In the genomic region with DNA sequence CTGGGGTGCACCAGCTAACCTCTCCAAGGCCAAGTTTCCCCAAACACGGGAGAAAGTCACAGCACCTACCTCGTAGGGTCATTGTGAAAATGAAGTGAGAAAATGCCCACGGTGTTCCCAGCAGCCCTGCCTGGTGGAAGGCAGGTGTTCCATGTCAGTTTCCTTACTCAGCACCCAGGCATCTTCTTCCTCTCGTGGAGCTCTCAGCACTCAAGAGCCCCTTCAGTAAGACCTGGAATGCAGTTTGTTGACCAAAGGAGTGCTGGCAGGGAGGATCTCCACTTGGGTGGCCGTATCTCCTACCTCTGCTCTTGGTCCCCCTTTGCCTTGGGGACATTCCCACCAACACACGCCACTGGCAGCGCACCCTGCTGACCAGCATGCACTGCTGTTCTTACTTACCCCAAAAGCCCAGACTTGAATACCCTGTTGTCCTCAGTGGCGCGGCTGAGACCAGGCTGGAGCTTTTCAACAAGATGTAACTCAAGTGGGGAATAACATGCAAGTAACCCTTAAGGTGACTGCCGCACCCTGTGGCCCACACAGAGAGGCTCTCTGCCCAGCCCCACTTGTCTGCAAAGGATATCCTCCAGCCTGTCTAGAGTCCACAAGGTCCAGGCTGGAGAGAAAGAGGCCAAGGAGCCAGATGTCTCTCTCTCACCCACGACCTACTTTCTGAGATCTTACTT, we compare ENCODE assay signal across 16 cellular contexts.
A peak's percentile ranks its signal among the peaks of the same experiment; 100 is the strongest.
DNase-seq lines count a peak whose midpoint lies in the region; ATAC-seq and TF ChIP-seq lines count a peak whose summit lies in the region.
"Had no signal": no experiment of that assay in that cellular context is flagged by ENCODE, and none has a peak within 500 bp of the region (broad histone marks: within the 10 kb centered on the region; RNA-seq: fewer than 3 reads in every experiment).

No MANE protein-coding gene starts in this region.

- no peak overlapping the region for H3K4me3 ChIP-seq in breast epithelium
- no peak overlapping the region for H3K4me3 ChIP-seq in left lung
- H3K4me3 ChIP-seq in upper lobe of right lung: no peak overlapping the region
- H3K4me3 ChIP-seq: GM23248 had no signal

- DNase-seq in breast epithelium (ENCODE audit: low spot score in 2 of 2) (no peak), MCF 10A (ENCODE audit: unreplicated experiment) (no peak), left lung (peak in 1 of 2 donors; percentile 55), mesothelial cell of epicardium (ENCODE audit: low spot score in 2 of 2, unreplicated experiment in 2 of 2) (no peak), upper lobe of right lung (no peak), NCI-H774 (lab: John Stamatoyannopoulos, UW) (no peak), NCI-H2107 (lab: John Stamatoyannopoulos, UW) (no peak), HK-2 (ENCODE audit: unreplicated experiment) (no peak)
- DNase-seq: C1 segment of cervical spinal cord; Calu3; CD4-positive, alpha-beta memory T cell; COR-L47; DND-41; GM23248; H7; HCEC 1CT had no signal

- H3K27me3 Mint-ChIP-seq in MCF 10A (ENCODE audit: insufficient read depth, unreplicated experiment): no peaks in the 10 kb centered on the region
- H3K27me3 Mint-ChIP-seq in mesothelial cell of epicardium (ENCODE audit: low read depth): no peaks in the 10 kb centered on the region

- no peaks in the 10 kb centered on the region for H3K9me3 ChIP-seq in breast epithelium
- no peaks in the 10 kb centered on the region for H3K9me3 ChIP-seq in left lung
- H3K9me3 ChIP-seq in upper lobe of right lung: no peaks in the 10 kb centered on the region

- intact Hi-C loops in breast epithelium (cut with DNase I; ENCODE audit: low total_unique reads) (no loop called here), MCF 10A (cut with micrococcal nuclease) (no loop called here), left lung (cut with DNase I) (no loop called here), upper lobe of right lung (cut with DNase I) (no loop called here)

- TF ChIP-seq CTCF in breast epithelium (IDR thresholded peaks at IDR 0.05): no peak
- TF ChIP-seq CTCF in MCF 10A (IDR thresholded peaks at IDR 0.05; ENCODE audit: unreplicated experiment): no peak
- no peak for TF ChIP-seq CTCF in left lung (IDR thresholded peaks at IDR 0.05)
- TF ChIP-seq CTCF in mesothelial cell of epicardium (IDR thresholded peaks at IDR 0.05; ENCODE audit: unreplicated experiment): no peak
- TF ChIP-seq CTCF in upper lobe of right lung (IDR thresholded peaks at IDR 0.05): no peak

- no peak for TF ChIP-seq POLR2A in breast epithelium (IDR thresholded peaks at IDR 0.05)

- peak overlapping the region; percentile 55 to 73 for H3K27ac ChIP-seq in breast epithelium
- H3K27ac ChIP-seq in left lung: no peak overlapping the region
- no peak overlapping the region for H3K27ac ChIP-seq in upper lobe of right lung
- H3K27ac ChIP-seq: GM23248 had no signal

- CTCF ChIA-PET in MCF 10A (lab: Yijun Ruan, JAX): interaction anchor here (0.6 kb wide), 1 partner anchor 34 kb away, joined by 3 read pairs; no protein-coding TSS in a partner anchor

- POLR2A ChIA-PET in MCF 10A (lab: Yijun Ruan, JAX): no interaction called here

- no peaks in the 10 kb centered on the region for H3K9me3 Mint-ChIP-seq in MCF 10A (ENCODE audit: unreplicated experiment)
- no peaks in the 10 kb centered on the region for H3K9me3 Mint-ChIP-seq in mesothelial cell of epicardium

- no peaks in the 10 kb centered on the region for H3K4me1 Mint-ChIP-seq in MCF 10A (ENCODE audit: insufficient read depth, unreplicated experiment)
- peaks cover 67% of the 10 kb centered on the region for H3K4me1 Mint-ChIP-seq in mesothelial cell of epicardium
- H3K4me1 Mint-ChIP-seq: CD4-positive, alpha-beta memory T cell had no signal

- ATAC-seq in left lung: peak; percentile 80
- peak; percentile 64 for ATAC-seq in upper lobe of right lung

- H3K4me3 Mint-ChIP-seq in MCF 10A (ENCODE audit: unreplicated experiment): no peak overlapping the region
- H3K4me3 Mint-ChIP-seq in mesothelial cell of epicardium: no peak overlapping the region
- H3K4me3 Mint-ChIP-seq: CD4-positive, alpha-beta memory T cell had no signal

- no TSS peak for BruUV-seq in MCF 10A (replicated peaks; lab: Mats Ljungman, UMichigan)

- no peaks in the 10 kb centered on the region for H3K27me3 ChIP-seq in breast epithelium
- peaks cover 0 to 25% of the 10 kb centered on the region in 2 donors for H3K27me3 ChIP-seq in left lung
- H3K27me3 ChIP-seq in upper lobe of right lung: no peaks in the 10 kb centered on the region

- H3K36me3 ChIP-seq in breast epithelium (no peaks in the 10 kb centered on the region), left lung (no peaks in the 10 kb centered on the region), upper lobe of right lung (no peaks in the 10 kb centered on the region)

- H3K27ac Mint-ChIP-seq in MCF 10A (ENCODE audit: low read depth, unreplicated experiment): no peak overlapping the region
- peak overlapping the region; percentile 59 for H3K27ac Mint-ChIP-seq in mesothelial cell of epicardium
- H3K27ac Mint-ChIP-seq: CD4-positive, alpha-beta memory T cell had no signal

- H3K36me3 Mint-ChIP-seq in MCF 10A (ENCODE audit: insufficient read depth, unreplicated experiment): no peaks in the 10 kb centered on the region
- no peaks in the 10 kb centered on the region for H3K36me3 Mint-ChIP-seq in mesothelial cell of epicardium

- H3K4me1 ChIP-seq in breast epithelium (peaks cover 0 to 14% of the 10 kb centered on the region in 2 donors), left lung (no peaks in the 10 kb centered on the region), upper lobe of right lung (no peaks in the 10 kb centered on the region)

Comparison
In these comparisons a context has a peak if more than half of its experiments do, and no peak if none do; other contexts are left out.
1. H3K27ac ChIP-seq: peak in breast epithelium (2 of 2); none in left lung (0 of 2) and upper lobe of right lung (single experiment).